8 cellular contexts compared by ENCODE assay signal in the genomic region with DNA sequence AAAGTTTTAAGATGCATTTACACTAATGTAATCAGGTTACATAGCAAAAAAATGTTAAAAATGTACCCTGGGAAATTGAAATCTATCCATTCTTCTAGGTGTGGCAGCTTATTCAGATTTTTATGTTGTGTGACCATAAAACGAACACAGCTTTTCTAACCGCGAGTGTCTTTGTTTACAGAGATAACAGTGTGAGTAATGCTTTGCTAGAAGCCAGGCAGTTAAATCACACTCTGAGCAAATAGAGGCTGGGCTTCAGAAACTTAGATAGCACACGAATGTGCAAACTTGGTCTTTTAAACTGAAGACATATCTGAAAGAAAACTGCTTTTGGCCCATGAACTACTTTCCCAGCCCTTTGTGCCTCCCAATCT.
DNase-seq lines count a peak whose midpoint lies in the region; ATAC-seq and TF ChIP-seq lines count a peak whose summit lies in the region.

No MANE protein-coding gene starts in this region.

- DNase-seq in GM23338 (ENCODE audit: low spot score): no peak
- DNase-seq in NCI-H526 treated with DMSO at 0.1 percent for 48 hours (lab: John Stamatoyannopoulos, UW): peak; percentile 79
- DNase-seq in central memory CD4-positive, alpha-beta T cell: peak; percentile 75
- DNase-seq in mucosa of descending colon: peak in 1 of 3 donors; percentile 62
- DNase-seq in SKM-1 treated with dmso at 0.1 percent for 144 hours (lab: John Stamatoyannopoulos, UW; ENCODE audit: unreplicated experiment): no peak
- no peak for DNase-seq in SKM-1 (lab: John Stamatoyannopoulos, UW; ENCODE audit: unreplicated experiment)

- H3K36me3 ChIP-seq in GM23338 (ENCODE audit: insufficient read depth) (no peaks in the 10 kb centered on the region), mucosa of descending colon (ENCODE audit: low read depth) (peaks cover 3% of the 10 kb centered on the region)

- H3K27ac ChIP-seq in GM23338 (ENCODE audit: low read depth): no peak overlapping the region

- no peaks in the 10 kb centered on the region for H3K9me3 ChIP-seq in mucosa of descending colon

- H3K79me2 ChIP-seq in GM23338 (replicated peaks; ENCODE audit: insufficient read depth): peaks cover 100% of the 10 kb centered on the region

- no peaks in the 10 kb centered on the region for H3K9me2 ChIP-seq in GM23338 (ENCODE audit: insufficient read depth)

- H3K9me3 Mint-ChIP-seq in GM23338: peaks cover 6% of the 10 kb centered on the region

- no peak overlapping the region for H2AFZ ChIP-seq in GM23338

- H3K4me1 ChIP-seq in GM23338 (ENCODE audit: insufficient read depth) (peaks cover 80% of the 10 kb centered on the region), mucosa of descending colon (ENCODE audit: low read depth) (peaks cover 93% of the 10 kb centered on the region)

- peak overlapping the region; percentile 35; the same call in 1 of the 2 replicates for H3K27ac Mint-ChIP-seq in GM23338

- TF ChIP-seq CTCF in GM23338 (conservative IDR thresholded peaks at IDR 0.05; ENCODE audit: low read depth in 2 of 2) (no peak), mucosa of descending colon (IDR thresholded peaks at IDR 0.05) (no peak)

- H3K4me2 ChIP-seq in GM23338: no peak overlapping the region

- intact Hi-C loops in mucosa of descending colon (cut with DNase I, micrococcal nuclease): no loop called here

- H3K36me3 Mint-ChIP-seq in GM23338 (ENCODE audit: low read depth): peaks cover 18% of the 10 kb centered on the region

- H3K4me3 ChIP-seq in GM23338 (no peak overlapping the region), mucosa of descending colon (no peak overlapping the region)

- no peaks in the 10 kb centered on the region for H3F3A ChIP-seq in GM23338 (replicated peaks; ENCODE audit: low read depth)

- H3K4me3 Mint-ChIP-seq in GM23338: no peak overlapping the region

- no peaks in the 10 kb centered on the region for H3K27me3 ChIP-seq in GM23338 (ENCODE audit: insufficient read depth)

- H4K20me1 ChIP-seq in GM23338 (replicated peaks; ENCODE audit: insufficient read depth): peaks cover 94% of the 10 kb centered on the region

- H3K27me3 Mint-ChIP-seq in GM23338 (ENCODE audit: insufficient read depth, low read depth, poor library complexity): peaks cover 5% of the 10 kb centered on the region

- H3K4me1 Mint-ChIP-seq in GM23338: peaks cover 74% of the 10 kb centered on the region

- ATAC-seq in GM23338: no peak
- peak; percentile 67 for ATAC-seq in mucosa of descending colon
- ATAC-seq in HG03196 (IDR thresholded peaks at IDR 0.05; ENCODE audit: unreplicated experiment): no peak
- ATAC-seq in HG03378 (IDR thresholded peaks at IDR 0.05; ENCODE audit: unreplicated experiment): no peak

TF ChIP-seq in GM23338, 12 proteins besides CTCF, POLR2A, EP300 and RAD21 (continues in another document):
- TF ChIP-seq JUNB (IDR thresholded peaks at IDR 0.05; ENCODE audit: unreplicated experiment) (no peak), ZNF114 (CRISPR knock-in tag; IDR thresholded peaks at IDR 0.05) (no peak), NANOG (IDR thresholded peaks at IDR 0.05; ENCODE audit: borderline replicate concordance) (no peak), EZH2phosphoT487 (IDR thresholded peaks at IDR 0.05; ENCODE audit: unreplicated experiment) (no peak), POLR2AphosphoS5 (IDR thresholded peaks at IDR 0.05; ENCODE audit: low read depth) (no peak), STAT1 (IDR thresholded peaks at IDR 0.05; ENCODE audit: unreplicated experiment) (no peak), ZNF331 (CRISPR knock-in tag; IDR thresholded peaks at IDR 0.05; ENCODE audit: low read depth) (no peak)
- TF ChIP-seq, protein P1, sequence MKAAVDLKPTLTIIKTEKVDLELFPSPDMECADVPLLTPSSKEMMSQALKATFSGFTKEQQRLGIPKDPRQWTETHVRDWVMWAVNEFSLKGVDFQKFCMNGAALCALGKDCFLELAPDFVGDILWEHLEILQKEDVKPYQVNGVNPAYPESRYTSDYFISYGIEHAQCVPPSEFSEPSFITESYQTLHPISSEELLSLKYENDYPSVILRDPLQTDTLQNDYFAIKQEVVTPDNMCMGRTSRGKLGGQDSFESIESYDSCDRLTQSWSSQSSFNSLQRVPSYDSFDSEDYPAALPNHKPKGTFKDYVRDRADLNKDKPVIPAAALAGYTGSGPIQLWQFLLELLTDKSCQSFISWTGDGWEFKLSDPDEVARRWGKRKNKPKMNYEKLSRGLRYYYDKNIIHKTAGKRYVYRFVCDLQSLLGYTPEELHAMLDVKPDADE (IDR thresholded peaks at IDR 0.05): no peak
- TF ChIP-seq, protein P2, sequence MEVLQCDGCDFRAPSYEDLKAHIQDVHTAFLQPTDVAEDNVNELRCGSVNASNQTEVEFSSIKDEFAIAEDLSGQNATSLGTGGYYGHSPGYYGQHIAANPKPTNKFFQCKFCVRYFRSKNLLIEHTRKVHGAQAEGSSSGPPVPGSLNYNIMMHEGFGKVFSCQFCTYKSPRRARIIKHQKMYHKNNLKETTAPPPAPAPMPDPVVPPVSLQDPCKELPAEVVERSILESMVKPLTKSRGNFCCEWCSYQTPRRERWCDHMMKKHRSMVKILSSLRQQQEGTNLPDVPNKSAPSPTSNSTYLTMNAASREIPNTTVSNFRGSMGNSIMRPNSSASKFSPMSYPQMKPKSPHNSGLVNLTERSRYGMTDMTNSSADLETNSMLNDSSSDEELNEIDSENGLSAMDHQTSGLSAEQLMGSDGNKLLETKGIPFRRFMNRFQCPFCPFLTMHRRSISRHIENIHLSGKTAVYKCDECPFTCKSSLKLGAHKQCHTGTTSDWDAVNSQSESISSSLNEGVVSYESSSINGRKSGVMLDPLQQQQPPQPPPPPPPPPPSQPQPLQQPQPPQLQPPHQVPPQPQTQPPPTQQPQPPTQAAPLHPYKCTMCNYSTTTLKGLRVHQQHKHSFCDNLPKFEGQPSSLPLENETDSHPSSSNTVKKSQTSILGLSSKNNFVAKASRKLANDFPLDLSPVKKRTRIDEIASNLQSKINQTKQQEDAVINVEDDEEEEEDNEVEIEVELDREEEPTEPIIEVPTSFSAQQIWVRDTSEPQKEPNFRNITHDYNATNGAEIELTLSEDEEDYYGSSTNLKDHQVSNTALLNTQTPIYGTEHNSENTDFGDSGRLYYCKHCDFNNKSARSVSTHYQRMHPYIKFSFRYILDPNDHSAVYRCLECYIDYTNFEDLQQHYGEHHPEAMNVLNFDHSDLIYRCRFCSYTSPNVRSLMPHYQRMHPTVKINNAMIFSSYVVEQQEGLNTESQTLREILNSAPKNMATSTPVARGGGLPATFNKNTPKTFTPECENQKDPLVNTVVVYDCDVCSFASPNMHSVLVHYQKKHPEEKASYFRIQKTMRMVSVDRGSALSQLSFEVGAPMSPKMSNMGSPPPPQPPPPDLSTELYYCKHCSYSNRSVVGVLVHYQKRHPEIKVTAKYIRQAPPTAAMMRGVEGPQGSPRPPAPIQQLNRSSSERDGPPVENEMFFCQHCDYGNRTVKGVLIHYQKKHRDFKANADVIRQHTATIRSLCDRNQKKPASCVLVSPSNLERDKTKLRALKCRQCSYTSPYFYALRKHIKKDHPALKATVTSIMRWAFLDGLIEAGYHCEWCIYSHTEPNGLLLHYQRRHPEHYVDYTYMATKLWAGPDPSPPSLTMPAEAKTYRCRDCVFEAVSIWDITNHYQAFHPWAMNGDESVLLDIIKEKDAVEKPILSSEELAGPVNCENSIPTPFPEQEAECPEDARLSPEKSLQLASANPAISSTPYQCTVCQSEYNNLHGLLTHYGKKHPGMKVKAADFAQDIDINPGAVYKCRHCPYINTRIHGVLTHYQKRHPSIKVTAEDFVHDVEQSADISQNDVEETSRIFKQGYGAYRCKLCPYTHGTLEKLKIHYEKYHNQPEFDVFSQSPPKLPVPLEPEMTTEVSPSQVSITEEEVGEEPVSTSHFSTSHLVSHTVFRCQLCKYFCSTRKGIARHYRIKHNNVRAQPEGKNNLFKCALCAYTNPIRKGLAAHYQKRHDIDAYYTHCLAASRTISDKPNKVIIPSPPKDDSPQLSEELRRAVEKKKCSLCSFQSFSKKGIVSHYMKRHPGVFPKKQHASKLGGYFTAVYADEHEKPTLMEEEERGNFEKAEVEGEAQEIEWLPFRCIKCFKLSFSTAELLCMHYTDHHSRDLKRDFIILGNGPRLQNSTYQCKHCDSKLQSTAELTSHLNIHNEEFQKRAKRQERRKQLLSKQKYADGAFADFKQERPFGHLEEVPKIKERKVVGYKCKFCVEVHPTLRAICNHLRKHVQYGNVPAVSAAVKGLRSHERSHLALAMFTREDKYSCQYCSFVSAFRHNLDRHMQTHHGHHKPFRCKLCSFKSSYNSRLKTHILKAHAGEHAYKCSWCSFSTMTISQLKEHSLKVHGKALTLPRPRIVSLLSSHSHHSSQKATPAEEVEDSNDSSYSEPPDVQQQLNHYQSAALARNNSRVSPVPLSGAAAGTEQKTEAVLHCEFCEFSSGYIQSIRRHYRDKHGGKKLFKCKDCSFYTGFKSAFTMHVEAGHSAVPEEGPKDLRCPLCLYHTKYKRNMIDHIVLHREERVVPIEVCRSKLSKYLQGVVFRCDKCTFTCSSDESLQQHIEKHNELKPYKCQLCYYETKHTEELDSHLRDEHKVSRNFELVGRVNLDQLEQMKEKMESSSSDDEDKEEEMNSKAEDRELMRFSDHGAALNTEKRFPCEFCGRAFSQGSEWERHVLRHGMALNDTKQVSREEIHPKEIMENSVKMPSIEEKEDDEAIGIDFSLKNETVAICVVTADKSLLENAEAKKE (CRISPR knock-in tag; IDR thresholded peaks at IDR 0.05): no peak

Comparison
In these comparisons a context has a peak if more than half of its experiments do, and no peak if none do; other contexts are left out.
1. DNase-seq: peak in NCI-H526 treated with DMSO at 0.1 percent for 48 hours (single experiment) and central memory CD4-positive, alpha-beta T cell (single experiment); none in GM23338 (single experiment), SKM-1 treated with dmso at 0.1 percent for 144 hours (single experiment) and SKM-1 (single experiment).